In genomic region chr20:50958733-50959542, GRCh38 we compare ENCODE assay signal across 8 cellular contexts. TPM values are rescaled to one million over a fixed set of nuclear protein-coding genes. Genes with fewer than 3 reads are reported as not detected.
DNase-seq lines count a peak whose midpoint lies in the region; ATAC-seq and TF ChIP-seq lines count a peak whose summit lies in the region.

Gene MOCS3, plus strand, starts transcription at chr20:50958818. Its CDS starts 25 bp downstream, at chr20:50958843.

- H3K36me3 Mint-ChIP-seq in endodermal cell (ENCODE audit: low read depth), result peaks cover 28% of the 10 kb centered on the region

- H3K9me3 ChIP-seq in endodermal cell (ENCODE audit: control insufficient read depth, low read length), result no peaks in the 10 kb centered on the region

- H3K4me1 ChIP-seq in endodermal cell (ENCODE audit: control insufficient read depth, insufficient read depth, low read length), result peaks cover 7% of the 10 kb centered on the region

- peaks cover 24% of the 10 kb centered on the region for H3K36me3 ChIP-seq in endodermal cell (ENCODE audit: control insufficient read depth, insufficient read depth, low read length)

- H3K27me3 ChIP-seq in endodermal cell (ENCODE audit: control insufficient read depth, insufficient read depth, low read length, poor library complexity, severe bottlenecking), result no peaks in the 10 kb centered on the region

- peak within 1 kb of the TSS; percentile 100 for H3K27ac Mint-ChIP-seq in endodermal cell

- H3K9me3 Mint-ChIP-seq in endodermal cell, result no peaks in the 10 kb centered on the region

- peak; percentile 18 for TF ChIP-seq POLR2A in GM18526 (IDR thresholded peaks at IDR 0.05; ENCODE audit: extremely low read depth, insufficient read length)

- 1 to 4% methylated on average over 34 to 65 of the region's 65 CpGs for WGBS in endodermal cell (ENCODE audit: insufficient coverage in 1 of 2, insufficient read length in 1 of 2), 2 experiments

- peak; percentile 83 for DNase-seq in AG09319 (ENCODE audit: extremely low read depth, low read depth)
- DNase-seq in NOMO-1 treated with DMSO at 0.1 percent for 48 hours (lab: John Stamatoyannopoulos, UW; ENCODE audit: unreplicated experiment), result peak; percentile 95
- DNase-seq in activated CD8-positive, alpha-beta memory T cell treated with anti-CD3 and anti-CD28 coated beads, Interleukin-2, amount 50 U/mL, for 4 hours, result peak; percentile 79
- peak; percentile 89 for DNase-seq in endodermal cell
- DNase-seq in midbrain (lab: John Stamatoyannopoulos, UW), result peak; percentile 97
- DNase-seq in stimulated activated CD8-positive, alpha-beta memory T cell treated with anti-CD3 and anti-CD28 coated beads, Interleukin-2, amount 100 ng/mL, for 48 hours (ENCODE audit: low read depth in 2 of 2), result peak; percentile 54 to 62

- peak within 1 kb of the TSS; percentile 89 for H3K4me3 Mint-ChIP-seq in endodermal cell

- peak; percentile 75 for ATAC-seq in HG03066 (IDR thresholded peaks at IDR 0.05; ENCODE audit: low read depth, unreplicated experiment)

- H3K27ac ChIP-seq in endodermal cell (ENCODE audit: low read depth, low read length), result peak within 1 kb of the TSS; percentile 99

- H3K9ac ChIP-seq in endodermal cell (ENCODE audit: extremely low read depth, low read length, poor library complexity, severe bottlenecking), result peak within 1 kb of the TSS; percentile 98

- H3K4me1 Mint-ChIP-seq in endodermal cell, result peaks cover 26% of the 10 kb centered on the region

- no peak for TF ChIP-seq CTCF in AG09319 (IDR thresholded peaks at IDR 0.05; ENCODE audit: low read depth, low read length)
- no peak for TF ChIP-seq CTCF in endodermal cell (conservative IDR thresholded peaks at IDR 0.05)

- H3K27me3 Mint-ChIP-seq in endodermal cell (ENCODE audit: insufficient read depth), result peaks cover 1% of the 10 kb centered on the region

- H3K4me3 ChIP-seq in endodermal cell (ENCODE audit: low read length), result peak within 1 kb of the TSS; percentile 95

RNA-seq across cellular contexts. Expression of gene MOCS3, which starts in this region (rescaled TPM):
- total RNA-seq in endodermal cell, result 1 to 10 TPM; 4.7 to 5.5 TPM
- polyA plus RNA-seq in endodermal cell (2013, experiment 1 of 2), result 4.9 TPM
- 4.5 TPM for polyA plus RNA-seq in endodermal cell (2013, experiment 2 of 2)

Comparison
In these comparisons a context has a peak if more than half of its experiments do, and no peak if none do; other contexts are left out.
1. Peak in every context shown above with its lines: DNase-seq, ATAC-seq, H3K4me3 ChIP-seq and H3K27ac ChIP-seq.